In the genomic region with DNA sequence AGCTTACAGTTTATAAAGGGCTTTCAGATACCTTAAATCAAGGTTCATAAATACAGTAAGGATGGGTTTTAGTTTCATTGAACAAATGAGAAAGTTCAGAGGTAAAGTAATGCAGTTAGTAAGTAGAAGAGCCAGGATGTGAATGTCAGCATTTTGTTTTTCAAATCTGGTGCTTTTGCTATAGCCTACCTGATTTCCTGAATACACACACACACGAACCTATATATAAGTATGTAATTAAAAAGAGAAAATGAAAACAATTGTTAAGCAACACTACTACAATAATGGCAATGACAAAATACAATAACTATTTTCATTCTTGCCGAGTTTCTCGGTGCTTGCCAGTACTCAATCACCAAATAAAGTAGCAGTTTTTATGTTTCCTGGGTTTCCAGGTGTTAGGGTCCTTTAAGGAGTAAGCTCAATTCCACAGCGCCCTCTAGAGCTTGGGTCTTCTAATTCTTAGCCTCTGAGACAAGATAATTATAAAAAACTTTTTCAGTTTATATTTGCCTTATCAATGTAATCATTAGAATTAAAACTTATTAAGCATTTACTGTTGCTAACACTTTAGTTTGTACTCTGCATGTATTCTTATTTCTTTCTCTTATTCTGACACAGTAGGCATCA, we compare ENCODE assay signal across 9 cellular contexts.
DNase-seq lines count a peak whose midpoint lies in the region; ATAC-seq and TF ChIP-seq lines count a peak whose summit lies in the region.
"Had no signal": no experiment of that assay in that cellular context is flagged by ENCODE, and none has a peak within 500 bp of the region (broad histone marks: within the 10 kb centered on the region; RNA-seq: fewer than 3 reads in every experiment).

No MANE protein-coding gene starts in this region.

- TF ChIP-seq CTCF in 22Rv1 (IDR thresholded peaks at IDR 0.05) (peak; percentile 54), GM13976 (IDR thresholded peaks at IDR 0.05; ENCODE audit: borderline replicate concordance, control extremely low read depth, extremely low read depth, insufficient read depth, missing control alignments) (peak; percentile 39), Peyer's patch (IDR thresholded peaks at IDR 0.05) (peak in 5 of 6 experiments; percentile 17 to 62 (median 46))

- H3K27ac ChIP-seq in 22Rv1 (no peak overlapping the region), Peyer's patch (no peak overlapping the region), trophoblast cell (ENCODE audit: low read depth, low read length) (no peak overlapping the region)
- H3K27ac ChIP-seq: tibial nerve had no signal

- H2BK120ac ChIP-seq in trophoblast cell (ENCODE audit: insufficient read depth, low read length, poor library complexity), result no peak overlapping the region

- no peak overlapping the region for H2BK5ac ChIP-seq in trophoblast cell (ENCODE audit: low read depth, low read length, poor library complexity)

- no peak overlapping the region for H3K9ac ChIP-seq in trophoblast cell (ENCODE audit: low read length)

- TF ChIP-seq POLR2A in Peyer's patch (IDR thresholded peaks at IDR 0.05), result no peak

- DNase-seq in GM13976 (ENCODE audit: low spot score) (peak; percentile 7), Peyer's patch (peak in 1 of 3 donors; percentile 62), trophoblast cell (peak; percentile 27 to 49), GDM1 (lab: John Stamatoyannopoulos, UW) (no peak), cerebellum (ENCODE audit: low spot score) (no peak)
- peak; percentile 40 for DNase-seq in effector CD4-positive, alpha-beta T cell

- no peaks in the 10 kb centered on the region for H3K79me1 ChIP-seq in trophoblast cell (ENCODE audit: low read length)

- H2AK5ac ChIP-seq in trophoblast cell (ENCODE audit: low read length), result no peak overlapping the region

- H3K14ac ChIP-seq in trophoblast cell (ENCODE audit: low read length), result no peak overlapping the region

- H2AFZ ChIP-seq in trophoblast cell (ENCODE audit: insufficient read depth, low read length, poor library complexity), result no peak overlapping the region

- no peak overlapping the region for H2BK12ac ChIP-seq in trophoblast cell (ENCODE audit: low read length)

- no peak overlapping the region for H3K4ac ChIP-seq in trophoblast cell (ENCODE audit: low read depth, low read length)

- H3K4me1 ChIP-seq in Peyer's patch (no peaks in the 10 kb centered on the region), trophoblast cell (ENCODE audit: control insufficient read depth in 1 of 2, insufficient read depth in 2 of 2, low read length in 2 of 2) (no peaks in the 10 kb centered on the region)
- H3K4me1 ChIP-seq: tibial nerve had no signal

- ATAC-seq in HG03064 (IDR thresholded peaks at IDR 0.05; ENCODE audit: low read depth, unreplicated experiment), result peak; percentile 58

- H3K4me3 ChIP-seq in Peyer's patch (no peak overlapping the region), trophoblast cell (ENCODE audit: low read depth, low read length) (no peak overlapping the region)
- H3K4me3 ChIP-seq: tibial nerve had no signal

- no peaks in the 10 kb centered on the region for H3K79me2 ChIP-seq in trophoblast cell (ENCODE audit: control insufficient read depth, insufficient read depth, low read length, poor library complexity)

- in situ Hi-C loops in GM13976 (cut with MboI; ENCODE audit: low sequenced_read_pairs, unreplicated experiment), result loop anchor here (10.0 kb wide), 2 partner anchors 247 to 583 kb away; no protein-coding TSS in a partner anchor

- no peak overlapping the region for H4K12ac ChIP-seq in trophoblast cell (ENCODE audit: low read depth, low read length)

- H3K9me3 ChIP-seq in Peyer's patch, result no peaks in the 10 kb centered on the region
- H3K9me3 ChIP-seq in trophoblast cell (ENCODE audit: insufficient read depth, low read depth, low read length), result no peaks in the 10 kb centered on the region
- H3K9me3 ChIP-seq: tibial nerve had no signal

- no peak overlapping the region for H4K91ac ChIP-seq in trophoblast cell (ENCODE audit: low read depth, low read length)

- no peak overlapping the region for H3K4me2 ChIP-seq in trophoblast cell (ENCODE audit: low read length)

- H3K18ac ChIP-seq in trophoblast cell (ENCODE audit: low read length), result no peak overlapping the region

- no peak overlapping the region for H3K23ac ChIP-seq in trophoblast cell (ENCODE audit: low read length)

- H3K27me3 ChIP-seq in Peyer's patch, result no peaks in the 10 kb centered on the region
- no peaks in the 10 kb centered on the region for H3K27me3 ChIP-seq in trophoblast cell (ENCODE audit: insufficient read depth, low read length)
- H3K27me3 ChIP-seq: tibial nerve had no signal

- WGBS in trophoblast cell (ENCODE audit: extremely low coverage, insufficient coverage, insufficient read length), result no CpG with 5 or more reads among the region's 4 CpGs

- H3K36me3 ChIP-seq in Peyer's patch, result no peaks in the 10 kb centered on the region
- no peaks in the 10 kb centered on the region for H3K36me3 ChIP-seq in trophoblast cell (ENCODE audit: control insufficient read depth in 1 of 2, insufficient read depth in 2 of 2, low read length in 2 of 2)
- H3K36me3 ChIP-seq: tibial nerve had no signal

- H4K8ac ChIP-seq in trophoblast cell (ENCODE audit: low read depth, low read length), result no peak overlapping the region

Comparison
In these comparisons a context has a peak if more than half of its experiments do, and no peak if none do; other contexts are left out.
1. DNase-seq: peak in GM13976 (single experiment), effector CD4-positive, alpha-beta T cell (single experiment) and trophoblast cell (2 of 2); none in GDM1 (single experiment) and cerebellum (single experiment).
2. Peak in every context shown above with its lines, with median percentiles within 50 percentile points of each other: CTCF ChIP-seq.